14 cellular contexts compared by ENCODE assay signal in genomic region chr11:12678991-12679390, GRCh38. TPM values are rescaled to one million over a fixed set of nuclear protein-coding genes. Genes with fewer than 3 reads are reported as not detected.
DNase-seq lines count a peak whose midpoint lies in the region; ATAC-seq and TF ChIP-seq lines count a peak whose summit lies in the region.
"Had no signal": no experiment of that assay in that cellular context is flagged by ENCODE, and none has a peak within 500 bp of the region (broad histone marks: within the 10 kb centered on the region; RNA-seq: fewer than 3 reads in every experiment).

No MANE protein-coding gene starts in this region.

- H3K4me2 ChIP-seq in osteoblast (ENCODE audit: insufficient read depth, low read length), result peak overlapping the region; percentile 99

- DNase-seq in AG04450 (ENCODE audit: low read depth, low spot score) (no peak), NCI-H69 (lab: John Stamatoyannopoulos, UW) (peak; percentile 48), epithelial cell of proximal tubule (ENCODE audit: low read depth) (no peak), osteoblast (ENCODE audit: insufficient read length, low spot score, missing footprints) (no peak), testis (no peak), NCI-H226 (no peak)
- DNase-seq in stimulated activated CD4-positive, alpha-beta T cell treated with anti-CD3 and anti-CD28 coated beads, Interleukin-2, amount 100 ng/mL, for 48 hours, result no peak
- DNase-seq: activated CD8-positive, alpha-beta T cell treated with anti-CD3 and anti-CD28 coated beads for 36 hours; activated naive CD4-positive, alpha-beta T cell treated with anti-CD3 and anti-CD28 coated beads, Interleukin-2, amount 10 ng/mL, durations not matched to agents 7 days and 5 days; left ventricle myocardium superior; retina; tibial artery had no signal

- no peaks in the 10 kb centered on the region for H3K27me3 ChIP-seq in AG04450 (ENCODE audit: control insufficient read depth, insufficient read depth, low read length)
- no peaks in the 10 kb centered on the region for H3K27me3 ChIP-seq in osteoblast (ENCODE audit: insufficient read depth, low read length)
- H3K27me3 ChIP-seq in testis, result no peaks in the 10 kb centered on the region
- H3K27me3 ChIP-seq: tibial artery had no signal

- H3K4me1 ChIP-seq in osteoblast (ENCODE audit: insufficient read depth, low read length) (peaks cover 42% of the 10 kb centered on the region), testis (peaks cover 4% of the 10 kb centered on the region)

- CTCF ChIA-PET in AG04450 (lab: Charles Lee), result interaction anchor here (1.1 to 5.9 kb wide), 6 partner anchors 13 to 390 kb away, joined by 3 to 42 read pairs (median 6); no protein-coding TSS in a partner anchor

- H3K4me3 ChIP-seq in AG04450 (ENCODE audit: low read depth, low read length) (peak overlapping the region; percentile 68), epithelial cell of proximal tubule (ENCODE audit: low read depth, low read length) (peak overlapping the region; percentile 64), osteoblast (ENCODE audit: insufficient read depth, low read length) (peak overlapping the region; percentile 85), testis (no peak overlapping the region)
- H3K4me3 ChIP-seq: tibial artery had no signal

- peaks cover 38% of the 10 kb centered on the region for H4K20me1 ChIP-seq in osteoblast (ENCODE audit: insufficient read depth, low read length)

- 74 to 82% methylated on average over 5 of the region's 5 CpGs for WGBS in testis, 2 donors

- ATAC-seq in GM18868 (IDR thresholded peaks at IDR 0.05; ENCODE audit: unreplicated experiment), result no peak
- ATAC-seq: activated CD8-positive, alpha-beta T cell treated with anti-CD3 and anti-CD28 coated beads for 36 hours; left ventricle myocardium superior had no signal

- POLR2A ChIA-PET in AG04450 (lab: Yijun Ruan, JAX), result no interaction called here

- H3K9me3 ChIP-seq in AG04450 (ENCODE audit: control insufficient read depth, insufficient read depth, low read length) (no peaks in the 10 kb centered on the region), osteoblast (ENCODE audit: low read depth, low read length) (no peaks in the 10 kb centered on the region), testis (no peaks in the 10 kb centered on the region)
- H3K9me3 ChIP-seq: tibial artery had no signal

- TF ChIP-seq POLR2A in testis (IDR thresholded peaks at IDR 0.05), result no peak

- no peak for TF ChIP-seq CTCF in AG04450 (IDR thresholded peaks at IDR 0.05; ENCODE audit: low read depth, low read length)
- TF ChIP-seq CTCF in epithelial cell of proximal tubule (conservative IDR thresholded peaks at IDR 0.05; ENCODE audit: low read depth, low read length), result no peak
- TF ChIP-seq CTCF in osteoblast (IDR thresholded peaks at IDR 0.05; ENCODE audit: extremely low read depth, low read depth, low read length), result no peak
- TF ChIP-seq CTCF in testis (IDR thresholded peaks at IDR 0.05), result no peak

- H3K27ac ChIP-seq in AG04450 (ENCODE audit: low read depth, low read length) (no peak overlapping the region), osteoblast (ENCODE audit: low read depth, low read length) (peak overlapping the region; percentile 90), testis (no peak overlapping the region)
- H3K27ac ChIP-seq: tibial artery had no signal

- H3K36me3 ChIP-seq in osteoblast (ENCODE audit: insufficient read depth, low read length), result peaks cover 16% of the 10 kb centered on the region
- no peaks in the 10 kb centered on the region for H3K36me3 ChIP-seq in testis (ENCODE audit: low read depth, missing control alignments)
- H3K36me3 ChIP-seq: tibial artery had no signal

- peaks cover 93% of the 10 kb centered on the region for H3K79me2 ChIP-seq in osteoblast (ENCODE audit: insufficient read depth, low read length)

- no peak overlapping the region for H2AFZ ChIP-seq in osteoblast (ENCODE audit: low read length)

- intact Hi-C loops in testis (cut with DNase I; ENCODE audit: low total_unique reads), result loop anchor here (10.0 kb wide), 2 partner anchors 136 to 216 kb away; no protein-coding TSS in a partner anchor

RNA-seq across cellular contexts. Expression of gene TEAD1, which starts 4.8 kb away (rescaled TPM):
- 100 and 113 TPM in 2 replicates for polyA plus RNA-seq in AG04450 (2011; rRNA removed)
- polyA minus RNA-seq in AG04450 (2011; rRNA and poly(A)+ RNA removed), result 167 and 198 TPM in 2 replicates
- 61.9 and 70.2 TPM in 2 replicates for total RNA-seq in epithelial cell of proximal tubule
- total RNA-seq in osteoblast, result 166 and 176 TPM in 2 replicates
- total RNA-seq in testis, result 10 to 100 TPM; 63.5 to 78.1 TPM
- 24.6 TPM for polyA plus RNA-seq in testis (ENCODE audit: insufficient read depth, low read depth, low replicate concordance)
- polyA plus RNA-seq: CD14-positive monocyte had no signal

Comparison
In these comparisons a context has a peak if more than half of its experiments do, and no peak if none do; other contexts are left out.
1. H3K4me3 ChIP-seq: peak in AG04450 (single experiment), epithelial cell of proximal tubule (single experiment) and osteoblast (single experiment); none in testis (0 of 2).